Comparison of ENCODE assay signal across 1 cellular context in the genomic region with DNA sequence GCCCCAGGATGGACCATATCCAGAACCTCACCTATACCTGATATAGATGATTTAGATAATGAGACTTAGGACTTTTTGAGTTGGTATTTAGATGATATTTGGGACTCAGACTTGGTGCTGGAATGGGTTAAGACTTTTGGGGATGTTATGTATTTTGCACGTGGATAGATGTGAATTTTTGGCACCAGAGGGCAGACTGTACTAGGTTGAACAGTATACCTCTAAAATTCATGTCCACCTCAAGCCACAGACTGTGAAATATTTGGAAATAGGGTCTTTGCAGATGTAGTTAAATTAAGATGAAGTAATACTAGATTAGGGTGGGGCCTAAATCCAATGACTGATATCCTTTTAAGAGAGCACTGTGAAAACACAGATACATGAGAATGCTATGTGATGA.
TF ChIP-seq lines count a peak whose summit lies in the region.

No MANE protein-coding gene starts in this region.

TF ChIP-seq in HepG2, 621 proteins besides CTCF, POLR2A, EP300 and RAD21:
- TF ChIP-seq, protein P1, sequence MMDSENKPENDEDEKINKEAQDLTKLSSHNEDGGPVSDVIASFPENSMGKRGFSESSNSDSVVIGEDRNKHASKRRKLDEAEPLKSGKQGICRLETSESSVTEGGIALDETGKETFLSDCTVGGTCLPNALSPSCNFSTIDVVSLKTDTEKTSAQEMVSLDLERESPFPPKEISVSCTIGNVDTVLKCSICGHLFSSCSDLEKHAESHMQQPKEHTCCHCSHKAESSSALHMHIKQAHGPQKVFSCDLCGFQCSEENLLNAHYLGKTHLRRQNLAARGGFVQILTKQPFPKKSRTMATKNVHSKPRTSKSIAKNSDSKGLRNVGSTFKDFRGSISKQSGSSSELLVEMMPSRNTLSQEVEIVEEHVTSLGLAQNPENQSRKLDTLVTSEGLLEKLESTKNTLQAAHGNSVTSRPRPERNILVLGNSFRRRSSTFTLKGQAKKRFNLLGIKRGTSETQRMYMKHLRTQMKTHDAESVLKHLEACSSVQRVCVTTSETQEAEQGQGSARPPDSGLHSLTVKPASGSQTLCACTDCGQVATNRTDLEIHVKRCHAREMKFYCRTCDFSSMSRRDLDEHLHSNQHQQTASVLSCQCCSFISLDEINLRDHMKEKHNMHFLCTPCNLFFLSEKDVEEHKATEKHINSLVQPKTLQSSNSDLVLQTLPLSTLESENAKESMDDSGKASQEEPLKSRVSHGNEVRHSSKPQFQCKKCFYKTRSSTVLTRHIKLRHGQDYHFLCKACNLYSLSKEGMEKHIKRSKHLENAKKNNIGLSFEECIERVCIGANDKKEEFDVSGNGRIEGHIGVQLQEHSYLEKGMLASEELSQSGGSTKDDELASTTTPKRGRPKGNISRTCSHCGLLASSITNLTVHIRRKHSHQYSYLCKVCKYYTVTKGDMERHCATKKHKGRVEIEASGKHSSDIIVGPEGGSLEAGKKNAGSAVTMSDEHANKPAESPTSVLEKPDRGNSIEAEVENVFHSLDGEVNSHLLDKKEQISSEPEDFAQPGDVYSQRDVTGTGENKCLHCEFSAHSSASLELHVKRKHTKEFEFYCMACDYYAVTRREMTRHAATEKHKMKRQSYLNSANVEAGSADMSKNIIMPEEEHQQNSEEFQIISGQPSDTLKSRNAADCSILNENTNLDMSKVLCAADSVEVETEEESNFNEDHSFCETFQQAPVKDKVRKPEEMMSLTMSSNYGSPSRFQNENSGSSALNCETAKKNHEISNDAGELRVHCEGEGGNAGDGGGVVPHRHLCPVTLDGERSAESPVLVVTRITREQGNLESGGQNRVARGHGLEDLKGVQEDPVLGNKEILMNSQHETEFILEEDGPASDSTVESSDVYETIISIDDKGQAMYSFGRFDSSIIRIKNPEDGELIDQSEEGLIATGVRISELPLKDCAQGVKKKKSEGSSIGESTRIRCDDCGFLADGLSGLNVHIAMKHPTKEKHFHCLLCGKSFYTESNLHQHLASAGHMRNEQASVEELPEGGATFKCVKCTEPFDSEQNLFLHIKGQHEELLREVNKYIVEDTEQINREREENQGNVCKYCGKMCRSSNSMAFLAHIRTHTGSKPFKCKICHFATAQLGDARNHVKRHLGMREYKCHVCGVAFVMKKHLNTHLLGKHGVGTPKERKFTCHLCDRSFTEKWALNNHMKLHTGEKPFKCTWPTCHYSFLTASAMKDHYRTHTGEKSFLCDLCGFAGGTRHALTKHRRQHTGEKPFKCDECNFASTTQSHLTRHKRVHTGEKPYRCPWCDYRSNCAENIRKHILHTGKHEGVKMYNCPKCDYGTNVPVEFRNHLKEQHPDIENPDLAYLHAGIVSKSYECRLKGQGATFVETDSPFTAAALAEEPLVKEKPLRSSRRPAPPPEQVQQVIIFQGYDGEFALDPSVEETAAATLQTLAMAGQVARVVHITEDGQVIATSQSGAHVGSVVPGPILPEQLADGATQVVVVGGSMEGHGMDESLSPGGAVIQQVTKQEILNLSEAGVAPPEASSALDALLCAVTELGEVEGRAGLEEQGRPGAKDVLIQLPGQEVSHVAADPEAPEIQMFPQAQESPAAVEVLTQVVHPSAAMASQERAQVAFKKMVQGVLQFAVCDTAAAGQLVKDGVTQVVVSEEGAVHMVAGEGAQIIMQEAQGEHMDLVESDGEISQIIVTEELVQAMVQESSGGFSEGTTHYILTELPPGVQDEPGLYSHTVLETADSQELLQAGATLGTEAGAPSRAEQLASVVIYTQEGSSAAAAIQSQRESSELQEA (CRISPR knock-in tag; IDR thresholded peaks at IDR 0.05; ENCODE audit: not compliant biosample characterization), result no peak
- peak; percentile 50 for TF ChIP-seq TEAD3 (CRISPR knock-in tag; optimal IDR thresholded peaks at IDR 0.05; ENCODE audit: borderline replicate concordance)
- TF ChIP-seq HNF4G (IDR thresholded peaks at IDR 0.05; ENCODE audit: borderline replicate concordance, low read depth, low read length), result no peak
- TF ChIP-seq HNF4G (CRISPR knock-in tag; IDR thresholded peaks at IDR 0.05; ENCODE audit: borderline replicate concordance, low read depth), result no peak
- TF ChIP-seq, protein P2, sequence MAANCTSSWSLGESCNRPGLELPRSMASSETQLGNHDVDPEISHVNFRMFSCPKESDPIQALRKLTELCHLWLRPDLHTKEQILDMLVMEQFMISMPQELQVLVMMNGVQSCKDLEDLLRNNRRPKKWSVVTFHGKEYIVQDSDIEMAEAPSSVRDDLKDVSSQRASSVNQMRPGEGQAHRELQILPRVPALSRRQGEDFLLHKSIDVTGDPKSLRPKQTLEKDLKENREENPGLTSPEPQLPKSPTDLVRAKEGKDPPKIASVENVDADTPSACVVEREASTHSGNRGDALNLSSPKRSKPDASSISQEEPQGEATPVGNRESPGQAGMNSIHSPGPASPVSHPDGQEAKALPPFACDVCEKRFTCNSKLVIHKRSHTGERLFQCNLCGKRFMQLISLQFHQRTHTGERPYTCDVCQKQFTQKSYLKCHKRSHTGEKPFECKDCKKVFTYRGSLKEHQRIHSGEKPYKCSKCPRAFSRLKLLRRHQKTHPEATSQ (CRISPR knock-in tag; IDR thresholded peaks at IDR 0.05; ENCODE audit: borderline replicate concordance), result no peak
- TF ChIP-seq SUZ12 (IDR thresholded peaks at IDR 0.05; ENCODE audit: low read depth, low read length), result no peak
- no peak for TF ChIP-seq NFAT5 (CRISPR knock-in tag; IDR thresholded peaks at IDR 0.05)
- TF ChIP-seq ZNF570 (CRISPR knock-in tag; IDR thresholded peaks at IDR 0.05; ENCODE audit: borderline replicate concordance), result no peak
- peak; percentile 38 for TF ChIP-seq STAG1 (CRISPR knock-in tag; IDR thresholded peaks at IDR 0.05)
- no peak for TF ChIP-seq PCBP1 (IDR thresholded peaks at IDR 0.05; ENCODE audit: borderline replicate concordance, low read depth, low read length)
- TF ChIP-seq ARNTL (CRISPR knock-in tag; IDR thresholded peaks at IDR 0.05), result no peak
- TF ChIP-seq DDIT3 (CRISPR knock-in tag; IDR thresholded peaks at IDR 0.05), result no peak
- TF ChIP-seq ZNF580 (CRISPR knock-in tag; IDR thresholded peaks at IDR 0.05; ENCODE audit: borderline replicate concordance, low read depth), result no peak
- TF ChIP-seq SOX5 (CRISPR knock-in tag; IDR thresholded peaks at IDR 0.05; ENCODE audit: borderline replicate concordance), result no peak
- TF ChIP-seq, protein P3, sequence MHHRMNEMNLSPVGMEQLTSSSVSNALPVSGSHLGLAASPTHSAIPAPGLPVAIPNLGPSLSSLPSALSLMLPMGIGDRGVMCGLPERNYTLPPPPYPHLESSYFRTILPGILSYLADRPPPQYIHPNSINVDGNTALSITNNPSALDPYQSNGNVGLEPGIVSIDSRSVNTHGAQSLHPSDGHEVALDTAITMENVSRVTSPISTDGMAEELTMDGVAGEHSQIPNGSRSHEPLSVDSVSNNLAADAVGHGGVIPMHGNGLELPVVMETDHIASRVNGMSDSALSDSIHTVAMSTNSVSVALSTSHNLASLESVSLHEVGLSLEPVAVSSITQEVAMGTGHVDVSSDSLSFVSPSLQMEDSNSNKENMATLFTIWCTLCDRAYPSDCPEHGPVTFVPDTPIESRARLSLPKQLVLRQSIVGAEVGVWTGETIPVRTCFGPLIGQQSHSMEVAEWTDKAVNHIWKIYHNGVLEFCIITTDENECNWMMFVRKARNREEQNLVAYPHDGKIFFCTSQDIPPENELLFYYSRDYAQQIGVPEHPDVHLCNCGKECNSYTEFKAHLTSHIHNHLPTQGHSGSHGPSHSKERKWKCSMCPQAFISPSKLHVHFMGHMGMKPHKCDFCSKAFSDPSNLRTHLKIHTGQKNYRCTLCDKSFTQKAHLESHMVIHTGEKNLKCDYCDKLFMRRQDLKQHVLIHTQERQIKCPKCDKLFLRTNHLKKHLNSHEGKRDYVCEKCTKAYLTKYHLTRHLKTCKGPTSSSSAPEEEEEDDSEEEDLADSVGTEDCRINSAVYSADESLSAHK (CRISPR knock-in tag; IDR thresholded peaks at IDR 0.05; ENCODE audit: borderline replicate concordance), result no peak
- no peak for TF ChIP-seq AFF4 (CRISPR knock-in tag; IDR thresholded peaks at IDR 0.05)
